ENCODE assay signal across 9 cellular contexts in genomic region chr17:55717898-55718735, GRCh38. TPM values are rescaled to one million over a fixed set of nuclear protein-coding genes. Genes with fewer than 3 reads are reported as not detected.
DNase-seq lines count a peak whose midpoint lies in the region; ATAC-seq, FAIRE-seq and TF ChIP-seq lines count a peak whose summit lies in the region.
"Had no signal": no experiment of that assay in that cellular context is flagged by ENCODE, and none has a peak within 500 bp of the region (broad histone marks: within the 10 kb centered on the region; RNA-seq: fewer than 3 reads in every experiment).

No MANE protein-coding gene starts in this region.

- no peak for FAIRE-seq in D721Med (lab: Jason Lieb, UNC)

- H3K9me3 Mint-ChIP-seq in HFFc6 (no peaks in the 10 kb centered on the region), endodermal cell (no peaks in the 10 kb centered on the region)
- H3K9me3 Mint-ChIP-seq in activated CD8-positive, alpha-beta T cell treated with anti-CD3 and anti-CD28 coated beads for 36 hours = no peaks in the 10 kb centered on the region
- H3K9me3 Mint-ChIP-seq: T-helper 1 cell treated with Interleukin-12 subunit alpha and Interleukin-12 subunit beta and Interleukin-4 antibody, amounts not matched to agents 30 μg/mL and 1 μg/mL, for 36 hours had no signal

- POLR2A ChIA-PET in activated CD8-positive, alpha-beta T cell treated with anti-CD3 and anti-CD28 coated beads for 36 hours (lab: Charles Lee) = no interaction called here

- H3K4me3 Mint-ChIP-seq in HFFc6 = no peak overlapping the region
- no peak overlapping the region for H3K4me3 Mint-ChIP-seq in activated CD8-positive, alpha-beta T cell treated with anti-CD3 and anti-CD28 coated beads for 36 hours
- no peak overlapping the region for H3K4me3 Mint-ChIP-seq in endodermal cell
- H3K4me3 Mint-ChIP-seq: T-helper 1 cell treated with Interleukin-12 subunit alpha and Interleukin-12 subunit beta and Interleukin-4 antibody, amounts not matched to agents 30 μg/mL and 1 μg/mL, for 36 hours had no signal

- H3K27me3 Mint-ChIP-seq in HFFc6 (ENCODE audit: insufficient read depth) = peaks cover 17% of the 10 kb centered on the region
- peaks cover 25% of the 10 kb centered on the region for H3K27me3 Mint-ChIP-seq in activated CD8-positive, alpha-beta T cell treated with anti-CD3 and anti-CD28 coated beads for 36 hours
- no peaks in the 10 kb centered on the region for H3K27me3 Mint-ChIP-seq in endodermal cell (ENCODE audit: insufficient read depth)

- TF ChIP-seq CTCF in D721Med (IDR thresholded peaks at IDR 0.05; ENCODE audit: insufficient read depth, missing control alignments) (peak; percentile 85), HFFc6 (IDR thresholded peaks at IDR 0.05) (peak; percentile 95), endodermal cell (conservative IDR thresholded peaks at IDR 0.05) (peak; percentile 92)
- TF ChIP-seq CTCF in activated CD8-positive, alpha-beta T cell treated with anti-CD3 and anti-CD28 coated beads for 36 hours (IDR thresholded peaks at IDR 0.05) = peak; percentile 74

- no peak overlapping the region for H3K27ac ChIP-seq in endodermal cell (ENCODE audit: low read depth, low read length)

- intact Hi-C loops in activated CD8-positive, alpha-beta T cell treated with anti-CD3 and anti-CD28 coated beads for 36 hours (cut with micrococcal nuclease) = loop anchor here (5.0 kb wide), 1 partner anchor 191 kb away; no protein-coding TSS in a partner anchor

- no peaks in the 10 kb centered on the region for H3K27me3 ChIP-seq in endodermal cell (ENCODE audit: control insufficient read depth, insufficient read depth, low read length, poor library complexity, severe bottlenecking)

- no peak overlapping the region for H3K9ac ChIP-seq in endodermal cell (ENCODE audit: extremely low read depth, low read length, poor library complexity, severe bottlenecking)

- H3K36me3 ChIP-seq in endodermal cell (ENCODE audit: control insufficient read depth, insufficient read depth, low read length) = peaks cover 28% of the 10 kb centered on the region

- no peak overlapping the region for H3K4me3 ChIP-seq in endodermal cell (ENCODE audit: low read length)

- no peaks in the 10 kb centered on the region for H3K9me3 ChIP-seq in endodermal cell (ENCODE audit: control insufficient read depth, low read length)

- CTCF ChIA-PET in activated CD8-positive, alpha-beta T cell treated with anti-CD3 and anti-CD28 coated beads for 36 hours (lab: Charles Lee) = interaction anchor here (0.8 to 3.7 kb wide), 29 partner anchors 8 to 325 kb away, joined by 3 to 26 read pairs (median 4); partner anchors contain the start of gene PCTP

- H3K27ac Mint-ChIP-seq in HFFc6 (no peak overlapping the region), endodermal cell (no peak overlapping the region)
- H3K27ac Mint-ChIP-seq in activated CD8-positive, alpha-beta T cell treated with anti-CD3 and anti-CD28 coated beads for 36 hours = no peak overlapping the region
- H3K27ac Mint-ChIP-seq: T-helper 1 cell treated with Interleukin-12 subunit alpha and Interleukin-12 subunit beta and Interleukin-4 antibody, amounts not matched to agents 30 μg/mL and 1 μg/mL, for 36 hours had no signal

- ATAC-seq in activated CD8-positive, alpha-beta T cell treated with anti-CD3 and anti-CD28 coated beads for 36 hours = no peak
- no peak for ATAC-seq in HG02938 (IDR thresholded peaks at IDR 0.05; ENCODE audit: unreplicated experiment)

- no peaks in the 10 kb centered on the region for H3K4me1 ChIP-seq in endodermal cell (ENCODE audit: control insufficient read depth, insufficient read depth, low read length)

- WGBS in endodermal cell (ENCODE audit: insufficient coverage in 1 of 2, insufficient read length in 1 of 2), 2 experiments = 54 to 64% methylated on average over 3 to 10 of the region's 11 CpGs

- peaks cover 14% of the 10 kb centered on the region for H3K4me1 Mint-ChIP-seq in HFFc6 (ENCODE audit: low read depth)
- H3K4me1 Mint-ChIP-seq in activated CD8-positive, alpha-beta T cell treated with anti-CD3 and anti-CD28 coated beads for 36 hours (ENCODE audit: low read depth) = no peaks in the 10 kb centered on the region
- peaks cover 19% of the 10 kb centered on the region for H3K4me1 Mint-ChIP-seq in endodermal cell

- DNase-seq in D721Med (ENCODE audit: insufficient read length, low spot score) (no peak), HFFc6 (peak; percentile 52), NCI-H748 treated with DMSO at 0.1 percent for 48 hours (lab: John Stamatoyannopoulos, UW) (peak; percentile 32), endodermal cell (peak; percentile 96), middle frontal gyrus (ENCODE audit: extremely low spot score, low spot score) (peak; percentile 64)
- peak; percentile 87 for DNase-seq in activated CD8-positive, alpha-beta T cell treated with anti-CD3 and anti-CD28 coated beads for 36 hours
- DNase-seq in stimulated activated CD8-positive, alpha-beta memory T cell treated with anti-CD3 and anti-CD28 coated beads, Interleukin-7, amount 100 ng/mL, for 24 hours (ENCODE audit: low read depth) = peak; percentile 43

- no peaks in the 10 kb centered on the region for H3K36me3 Mint-ChIP-seq in HFFc6 (ENCODE audit: low read depth)
- H3K36me3 Mint-ChIP-seq in activated CD8-positive, alpha-beta T cell treated with anti-CD3 and anti-CD28 coated beads for 36 hours (ENCODE audit: low read depth) = no peaks in the 10 kb centered on the region
- no peaks in the 10 kb centered on the region for H3K36me3 Mint-ChIP-seq in endodermal cell (ENCODE audit: low read depth)

RNA-seq across cellular contexts. Expression of gene TMEM100, which starts 4.5 kb away (rescaled TPM):
- total RNA-seq in HFFc6 (2021; fragmentation: NEBNext Ultra II Directional; extraction: Animal tissue kit (Norgen Biotek cat#: 25700)) = under 1 TPM in 2 of 6 experiments, not detected in 4; 0.18 to 0.26 TPM
- not detected for total RNA-seq in activated CD8-positive, alpha-beta T cell treated with anti-CD3 and anti-CD28 coated beads for 36 hours
- 1 to 10 TPM in 1 of 2 donors, under 1 TPM in 1; 0.71 to 4.3 TPM for total RNA-seq in endodermal cell
- 7.9 TPM for polyA plus RNA-seq in endodermal cell (2013, experiment 1 of 2)
- polyA plus RNA-seq in endodermal cell (2013, experiment 2 of 2) = 9.2 TPM

RNA-seq across cellular contexts. Expression of gene PCTP, which starts 32.7 kb away (rescaled TPM):
- 10 to 100 TPM in 4 of 6 experiments, 1 to 10 TPM in 2; 9.7 to 13.5 (median 11.2) TPM for total RNA-seq in HFFc6 (2021; fragmentation: NEBNext Ultra II Directional; extraction: Animal tissue kit (Norgen Biotek cat#: 25700))
- total RNA-seq in activated CD8-positive, alpha-beta T cell treated with anti-CD3 and anti-CD28 coated beads for 36 hours = 1 to 10 TPM; 6.6 to 7.7 TPM
- total RNA-seq in endodermal cell = 10 to 100 TPM; 29.0 to 47.2 TPM
- 25.4 TPM for polyA plus RNA-seq in endodermal cell (2013, experiment 1 of 2)
- 27.3 TPM for polyA plus RNA-seq in endodermal cell (2013, experiment 2 of 2)
